8 cellular contexts compared by ENCODE assay signal in the genomic region with DNA sequence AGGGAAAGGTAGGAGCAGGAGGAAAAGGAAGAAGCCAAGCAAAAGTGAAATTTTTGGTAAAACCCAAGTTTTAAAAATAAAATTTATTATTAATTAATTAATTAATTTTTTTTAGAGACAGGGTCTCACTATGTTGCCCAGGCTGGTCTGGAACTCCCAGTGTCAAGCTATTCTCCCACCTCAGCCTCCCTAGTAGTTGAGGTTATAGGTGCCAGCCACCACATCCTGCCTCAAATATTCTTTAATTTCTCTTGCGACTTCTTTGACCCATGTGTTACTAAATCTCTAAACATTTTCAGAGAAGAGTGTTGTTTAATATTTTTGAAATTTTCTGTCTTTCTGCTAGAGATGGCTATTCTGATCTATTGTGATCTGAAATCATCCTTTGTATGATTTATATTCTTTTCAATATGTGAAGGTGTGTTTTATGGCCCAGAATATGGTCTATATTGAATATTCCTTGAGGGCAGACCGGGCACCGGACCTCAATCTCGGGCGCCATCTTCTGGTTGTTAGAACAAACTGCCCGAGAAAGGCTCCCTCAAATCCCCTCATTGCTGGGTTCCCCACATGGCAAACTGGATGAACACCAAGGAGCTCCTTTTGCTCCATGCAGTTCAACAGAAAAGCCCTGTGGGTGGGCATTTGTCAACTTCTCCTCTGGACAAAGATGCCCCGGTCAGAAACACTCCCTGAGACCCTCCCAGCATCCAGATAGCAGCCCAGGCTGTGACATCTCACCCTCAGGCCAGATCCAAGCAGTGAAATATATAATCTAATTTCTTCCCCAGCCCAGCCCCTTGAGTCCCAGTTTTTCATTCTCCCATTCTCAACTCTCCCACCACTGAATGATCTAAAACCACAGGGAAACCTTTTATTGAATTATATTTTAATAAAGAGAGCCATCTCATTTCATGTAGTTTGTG.
DNase-seq lines count a peak whose midpoint lies in the region; ATAC-seq and TF ChIP-seq lines count a peak whose summit lies in the region.

No MANE protein-coding gene starts in this region.

- no peak overlapping the region for H3K4me3 Mint-ChIP-seq in brain

- H3K36me3 ChIP-seq in heart left ventricle (no peaks in the 10 kb centered on the region), RWPE2 (ENCODE audit: low read depth) (no peaks in the 10 kb centered on the region)

- no peaks in the 10 kb centered on the region for H3K36me3 Mint-ChIP-seq in brain

- H3K4me1 Mint-ChIP-seq in brain = peaks cover 4% of the 10 kb centered on the region

- TF ChIP-seq POLR2A in heart left ventricle (IDR thresholded peaks at IDR 0.05) = no peak

- H3K27me3 ChIP-seq in heart left ventricle (peaks cover 0 to 33% (median 13%) of the 10 kb centered on the region in 9 donors), RWPE2 (ENCODE audit: insufficient read depth, poor library complexity, severe bottlenecking) (peaks cover 12% of the 10 kb centered on the region)

- H3K27ac ChIP-seq in heart left ventricle (no peak overlapping the region), RWPE2 (ENCODE audit: poor library complexity, severe bottlenecking) (no peak overlapping the region)

- H3K4me1 ChIP-seq in heart left ventricle = no peaks in the 10 kb centered on the region
- no peaks in the 10 kb centered on the region for H3K4me1 ChIP-seq in RWPE2 (ENCODE audit: insufficient read depth, poor library complexity, severe bottlenecking)

- H3K9me3 ChIP-seq in heart left ventricle (no peaks in the 10 kb centered on the region), RWPE2 (ENCODE audit: severe bottlenecking) (no peaks in the 10 kb centered on the region)

- H3K27ac Mint-ChIP-seq in brain = peak overlapping the region in 1 of 5 experiments; percentile 0

- 13 to 14% (median 13%) methylated on average over 7 of the region's 7 CpGs for WGBS in heart left ventricle, 4 donors

- peak; percentile 44 to 72 (median 58) for TF ChIP-seq CTCF in heart left ventricle (IDR thresholded peaks at IDR 0.05)
- TF ChIP-seq CTCF in LNCaP clone FGC (IDR thresholded peaks at IDR 0.05; ENCODE audit: control insufficient read depth, extremely low read depth, insufficient read depth) = peak; percentile 84
- peak; percentile 82 for TF ChIP-seq CTCF in RWPE2 (IDR thresholded peaks at IDR 0.05; ENCODE audit: poor library complexity, severe bottlenecking)
- peak; percentile 82 to 89 for TF ChIP-seq CTCF in brain (conservative IDR thresholded peaks at IDR 0.05)

- intact Hi-C loops in heart left ventricle (cut with DNase I) = loop anchor here (2.0 to 10.0 kb wide), 6 partner anchors 120 to 753 kb away; a partner anchor contains a TSS
- intact Hi-C loops in Right ventricle myocardium superior (cut with DNase I) = loop anchor here (5.0 kb wide), 2 partner anchors 123 to 208 kb away; a partner anchor contains a TSS
- intact Hi-C loops in left colon (cut with DNase I, micrococcal nuclease) = loop anchor here (5.0 to 10.0 kb wide), 2 partner anchors 208 to 210 kb away; no protein-coding TSS in a partner anchor

- H3K27me3 Mint-ChIP-seq in brain = peaks cover 40% of the 10 kb centered on the region

- ATAC-seq in heart left ventricle (peak in 3 of 4 donors; percentile 31 to 60 (median 52)), Right ventricle myocardium superior (ENCODE audit: poor library complexity) (no peak), RWPE2 (ENCODE audit: low read depth) (peak; percentile 59; the same call in 2 of the 3 replicates), left colon (peak; percentile 85), HG02938 (IDR thresholded peaks at IDR 0.05; ENCODE audit: unreplicated experiment) (no peak)

- peaks cover 0 to 8% (median 0%) of the 10 kb centered on the region in 5 experiments for H3K9me3 Mint-ChIP-seq in brain

- DNase-seq in heart left ventricle (peak in 3 of 5 donors; percentile 20 to 53 (median 34)), Right ventricle myocardium superior (no peak), LNCaP clone FGC (ENCODE audit: low read depth) (peak; percentile 33), RWPE2 (ENCODE audit: low spot score) (no peak), left colon (peak in 1 of 2 donors; percentile 54)
- DNase-seq in stimulated activated CD4-positive, alpha-beta T cell treated with anti-CD3 and anti-CD28 coated beads, TNF-alpha, amount 100 ng/mL, for 4 hours (ENCODE audit: low read depth in 3 of 3) = peak in 2 of 3 experiments; percentile 4 to 5

- H3K4me3 ChIP-seq in heart left ventricle (no peak overlapping the region), LNCaP clone FGC (ENCODE audit: low read depth, low read length) (no peak overlapping the region), RWPE2 (ENCODE audit: severe bottlenecking) (no peak overlapping the region)

Comparison
In these comparisons a context has a peak if more than half of its experiments do, and no peak if none do; other contexts are left out.
1. ATAC-seq: peak in heart left ventricle (3 of 4), RWPE2 (single experiment) and left colon (single experiment); none in Right ventricle myocardium superior (single experiment) and HG02938 (single experiment).
2. DNase-seq: peak in heart left ventricle (3 of 5), LNCaP clone FGC (single experiment) and stimulated activated CD4-positive, alpha-beta T cell treated with anti-CD3 and anti-CD28 coated beads, TNF-alpha, amount 100 ng/mL, for 4 hours (2 of 3); none in Right ventricle myocardium superior (single experiment) and RWPE2 (single experiment).
3. Peak in every context shown above with its lines, with median percentiles within 50 percentile points of each other: CTCF ChIP-seq.